17 cellular contexts compared by ENCODE assay signal in genomic region chr7:32019008-32019578, GRCh38. TPM values are rescaled to one million over a fixed set of nuclear protein-coding genes. Genes with fewer than 3 reads are reported as not detected.
A peak's percentile ranks its signal among the peaks of the same experiment; 100 is the strongest.
DNase-seq lines count a peak whose midpoint lies in the region; ATAC-seq and TF ChIP-seq lines count a peak whose summit lies in the region.
"Had no signal": no experiment of that assay in that cellular context is flagged by ENCODE, and none has a peak within 500 bp of the region (broad histone marks: within the 10 kb centered on the region; RNA-seq: fewer than 3 reads in every experiment).

No MANE protein-coding gene starts in this region.

- H3K79me2 ChIP-seq in mesendoderm (ENCODE audit: control insufficient read depth, insufficient read depth, low read length) (no peaks in the 10 kb centered on the region), H9 (ENCODE audit: insufficient read depth, low read length) (no peaks in the 10 kb centered on the region)

- H3K9ac ChIP-seq in IMR-90 (ENCODE audit: low read depth, low read length) (no peak overlapping the region), mesendoderm (ENCODE audit: low read length) (no peak overlapping the region), H9 (ENCODE audit: extremely low read depth, insufficient read length, low read length) (no peak overlapping the region)

- TF ChIP-seq CTCF in IMR-90 (conservative IDR thresholded peaks at IDR 0.05; ENCODE audit: low read depth, low read length) (no peak), chondrocyte (IDR thresholded peaks at IDR 0.05) (no peak), H9 (conservative IDR thresholded peaks at IDR 0.05) (no peak)

- no peak overlapping the region for H2AK9ac ChIP-seq in IMR-90 (replicated peaks; ENCODE audit: low read depth, low read length, poor library complexity)

- H2BK5ac ChIP-seq in IMR-90 (ENCODE audit: low read depth, low read length, poor library complexity, severe bottlenecking) (peak overlapping the region; percentile 96), mesendoderm (ENCODE audit: low read length) (no peak overlapping the region), H9 (ENCODE audit: insufficient read length, low read length) (no peak overlapping the region)

- CTCF ChIA-PET in IMR-90 (lab: Yijun Ruan, JAX): no interaction called here

- intact Hi-C loops in IMR-90 (cut with micrococcal nuclease) (no loop called here), sciatic nerve (cut with DNase I) (no loop called here)

- in situ Hi-C loops in IMR-90 (cut with MboI; ENCODE audit: low sequenced_read_pairs): no loop called here

- 0 out of 2 replicates have a peak, but pooled peaks cover 3% of the 10 kb centered on the region for H3K36me3 ChIP-seq in IMR-90 (ENCODE audit: control insufficient read depth, insufficient read depth, low read length)
- H3K36me3 ChIP-seq in mesendoderm (ENCODE audit: control insufficient read depth, insufficient read depth, low read length): no peaks in the 10 kb centered on the region
- H3K36me3 ChIP-seq: BE2C had no signal

- H2BK15ac ChIP-seq in IMR-90 (ENCODE audit: low read depth, low read length): no peak overlapping the region; the same call in 2 of the 3 replicates
- no peak overlapping the region for H2BK15ac ChIP-seq in mesendoderm (replicated peaks; ENCODE audit: low read depth)
- H2BK15ac ChIP-seq in H9 (ENCODE audit: low read depth, low read length): no peak overlapping the region

- POLR2A ChIA-PET in IMR-90 (lab: Charles Lee; ENCODE audit: unreplicated experiment): no interaction called here

- DNase-seq in IMR-90 (peak; percentile 25), chondrocyte (ENCODE audit: low spot score) (no peak), mesendoderm (peak; percentile 9), T-helper 1 cell (no peak), amygdala (lab: John Stamatoyannopoulos, UW) (no peak), H9 (no peak), sciatic nerve (ENCODE audit: low spot score) (no peak)
- DNase-seq: BE2C; Calu3; CD4-positive, alpha-beta memory T cell; DMS79; MG63; NCI-H1092; NCI-H2227 treated with DMSO at 0.1 percent for 48 hours; NCI-H524 treated with DMSO at 0.1 percent for 48 hours had no signal

- H3K27me3 Mint-ChIP-seq in chondrocyte (ENCODE audit: low read depth): no peaks in the 10 kb centered on the region
- peaks cover 2% of the 10 kb centered on the region; the same call in 1 of the 2 replicates for H3K27me3 Mint-ChIP-seq in H9 (ENCODE audit: low read depth)
- H3K27me3 Mint-ChIP-seq: CD4-positive, alpha-beta memory T cell had no signal

- H4K5ac ChIP-seq in IMR-90 (ENCODE audit: low read depth, low read length) (peak overlapping the region; percentile 96; the same call in 1 of the 2 replicates), mesendoderm (ENCODE audit: low read length) (no peak overlapping the region), H9 (ENCODE audit: insufficient read length, low read depth, low read length) (no peak overlapping the region)

- H3K79me1 ChIP-seq in IMR-90 (ENCODE audit: low read depth in 1 of 2, low read length in 2 of 2): peaks cover 0 to 13% of the 10 kb centered on the region in 2 experiments; a peak in 2 of 4 replicates
- H3K79me1 ChIP-seq in mesendoderm (ENCODE audit: low read length): no peaks in the 10 kb centered on the region
- H3K79me1 ChIP-seq in H9 (ENCODE audit: insufficient read depth, low read depth, low read length, poor library complexity, severe bottlenecking): no peaks in the 10 kb centered on the region

- no peaks in the 10 kb centered on the region for H4K20me1 ChIP-seq in IMR-90 (ENCODE audit: insufficient read depth, low read length)
- no peaks in the 10 kb centered on the region for H4K20me1 ChIP-seq in H9 (ENCODE audit: control insufficient read depth, insufficient read depth, insufficient read length)

- ATAC-seq in IMR-90 (ENCODE audit: low read depth) (peak; percentile 57; the same call in 1 of the 2 replicates), sciatic nerve (no peak)
- ATAC-seq: HCT116, Panc1 had no signal

- no peaks in the 10 kb centered on the region for H3K27me3 ChIP-seq in IMR-90 (ENCODE audit: control insufficient read depth, insufficient read depth, low read length)
- no peaks in the 10 kb centered on the region for H3K27me3 ChIP-seq in mesendoderm (ENCODE audit: insufficient read depth, low read length, poor library complexity)
- H3K27me3 ChIP-seq in H9 (ENCODE audit: insufficient read depth, low read length): no peaks in the 10 kb centered on the region
- H3K27me3 ChIP-seq: BE2C, MG63 had no signal

- no peak overlapping the region for H2AFZ ChIP-seq in IMR-90 (replicated peaks; ENCODE audit: low read length, poor library complexity)
- no peak overlapping the region for H2AFZ ChIP-seq in H9 (ENCODE audit: low read length)

- H4K91ac ChIP-seq in IMR-90 (ENCODE audit: insufficient read depth, low read depth, low read length): no peak overlapping the region
- no peak overlapping the region for H4K91ac ChIP-seq in H9 (ENCODE audit: insufficient read length, low read depth, low read length)

- 40% methylated on average over 1 of the region's 2 CpGs; no CpG with 5 or more reads in 1 of the 2 experiments for WGBS in IMR-90 (ENCODE audit: extremely low coverage in 2 of 2, insufficient read length in 1 of 2), 2 experiments
- WGBS in mesendoderm (ENCODE audit: extremely low coverage, insufficient coverage, low lambda C conversion rate): no CpG with 5 or more reads among the region's 2 CpGs
- no CpG with 5 or more reads among the region's 2 CpGs for WGBS in H9 (ENCODE audit: extremely low coverage, insufficient read length, low lambda C conversion rate)

- H3K4me2 ChIP-seq in IMR-90 (ENCODE audit: low read depth, low read length) (peak overlapping the region; percentile 16; the same call in 1 of the 2 replicates), mesendoderm (ENCODE audit: low read length) (no peak overlapping the region), H9 (ENCODE audit: insufficient read depth, insufficient read length, low read length) (no peak overlapping the region)

- H3K18ac ChIP-seq in IMR-90 (ENCODE audit: low read depth, low read length) (peak overlapping the region; percentile 100; the same call in 1 of the 2 replicates), mesendoderm (ENCODE audit: low read length) (no peak overlapping the region), H9 (ENCODE audit: insufficient read length, low read depth, low read length) (no peak overlapping the region)

- no peaks in the 10 kb centered on the region for H3K9me3 ChIP-seq in IMR-90 (ENCODE audit: control insufficient read depth, insufficient read depth, low read length)
- no peaks in the 10 kb centered on the region for H3K9me3 ChIP-seq in H9 (ENCODE audit: control insufficient read depth, low read depth, low read length)
- H3K9me3 ChIP-seq: BE2C, MG63 had no signal

- no peak overlapping the region for H3K56ac ChIP-seq in IMR-90 (ENCODE audit: extremely low read depth, insufficient read depth, low read length)
- H3K56ac ChIP-seq in mesendoderm (ENCODE audit: low read length): no peak overlapping the region
- no peak overlapping the region for H3K56ac ChIP-seq in H9 (ENCODE audit: insufficient read length, low read depth, low read length)

- no peaks in the 10 kb centered on the region for H3K23me2 ChIP-seq in H9 (ENCODE audit: insufficient read length, low read depth, low read length, poor library complexity, severe bottlenecking)

- H3T11ph ChIP-seq in H9 (ENCODE audit: low read length): no peak overlapping the region

- H3K4ac ChIP-seq in IMR-90 (ENCODE audit: low read depth, low read length): peak overlapping the region; percentile 7; the same call in 1 of the 2 replicates
- H3K4ac ChIP-seq in mesendoderm (ENCODE audit: low read depth, low read length): no peak overlapping the region
- no peak overlapping the region for H3K4ac ChIP-seq in H9 (ENCODE audit: low read depth, low read length)

- H3K4me1 ChIP-seq in IMR-90 (ENCODE audit: control insufficient read depth, insufficient read depth, low read length) (peaks cover 14% of the 10 kb centered on the region), mesendoderm (ENCODE audit: control insufficient read depth, low read depth, low read length) (peaks cover 2% of the 10 kb centered on the region), H9 (ENCODE audit: insufficient read depth, low read length) (no peaks in the 10 kb centered on the region)
- H3K4me1 ChIP-seq: BE2C had no signal

- H3K4me3 ChIP-seq in IMR-90 (ENCODE audit: insufficient read depth, low read depth, low read length): no peak overlapping the region
- H3K4me3 ChIP-seq in mesendoderm (ENCODE audit: low read length): no peak overlapping the region
- H3K4me3 ChIP-seq: MG63 had no signal

- no peak overlapping the region; the same call in 1 of the 2 replicates for H3K27ac ChIP-seq in IMR-90 (ENCODE audit: insufficient read depth, low read length)
- H3K27ac ChIP-seq in mesendoderm (ENCODE audit: low read depth, low read length): no peak overlapping the region
- H3K27ac ChIP-seq in H9 (ENCODE audit: insufficient read length, low read depth, low read length): no peak overlapping the region

- no TSS peak for BruUV-seq in IMR-90 (replicated peaks; lab: Mats Ljungman, UMichigan)

- TF ChIP-seq RAD21 in IMR-90 (IDR thresholded peaks at IDR 0.05; ENCODE audit: low read length): no peak

- TF ChIP-seq POLR2A in IMR-90 (IDR thresholded peaks at IDR 0.05; ENCODE audit: low read depth, low read length): no peak

- dilution Hi-C loops in IMR-90 (cut with HindIII; ENCODE audit: low sequenced_read_pairs, unreplicated experiment): no loop called here

- peak overlapping the region; percentile 9; the same call in 1 of the 2 replicates for H2BK120ac ChIP-seq in IMR-90 (ENCODE audit: low read depth, low read length)
- no peak overlapping the region for H2BK120ac ChIP-seq in mesendoderm (ENCODE audit: low read depth, low read length)
- H2BK120ac ChIP-seq in H9 (ENCODE audit: low read depth, low read length, poor library complexity, severe bottlenecking): no peak overlapping the region

- peak overlapping the region; percentile 72 for H3K27ac Mint-ChIP-seq in chondrocyte (ENCODE audit: unreplicated experiment)
- no peak overlapping the region for H3K27ac Mint-ChIP-seq in H9
- H3K27ac Mint-ChIP-seq: CD4-positive, alpha-beta memory T cell had no signal

- H3K9me3 Mint-ChIP-seq in chondrocyte (ENCODE audit: low read depth): peaks cover 4% of the 10 kb centered on the region
- H3K9me3 Mint-ChIP-seq in H9: peaks cover 13 to 20% of the 10 kb centered on the region in 2 experiments; a peak in 4 of 5 replicates

- H3K14ac ChIP-seq in IMR-90 (replicated peaks; ENCODE audit: low read depth, low read length) (no peak overlapping the region), H9 (ENCODE audit: insufficient read depth, low read length) (no peak overlapping the region)

- 0 out of 2 replicates have a peak overlapping the region, but pooled peaks have one; percentile 50 for H2BK20ac ChIP-seq in IMR-90 (ENCODE audit: low read depth, low read length)
- H2BK20ac ChIP-seq in H9 (ENCODE audit: low read depth, low read length, poor library complexity, severe bottlenecking): no peak overlapping the region

- no peak overlapping the region for H3K4me3 Mint-ChIP-seq in chondrocyte (ENCODE audit: unreplicated experiment)
- no peak overlapping the region for H3K4me3 Mint-ChIP-seq in H9
- H3K4me3 Mint-ChIP-seq: CD4-positive, alpha-beta memory T cell had no signal

- H3K36me3 Mint-ChIP-seq in chondrocyte (ENCODE audit: low read depth) (peaks cover 17% of the 10 kb centered on the region), H9 (ENCODE audit: insufficient read depth in 1 of 3, low read depth in 3 of 3) (peaks cover 0 to 9% (median 0%) of the 10 kb centered on the region in 3 experiments; a peak in 2 of 7 replicates)
- H3K36me3 Mint-ChIP-seq: CD4-positive, alpha-beta memory T cell had no signal

- H2AK5ac ChIP-seq in IMR-90 (ENCODE audit: low read depth, low read length) (no peak overlapping the region), mesendoderm (ENCODE audit: low read length) (no peak overlapping the region), H9 (ENCODE audit: insufficient read length, low read length) (no peak overlapping the region)

- no peaks in the 10 kb centered on the region for H3K9me1 ChIP-seq in IMR-90 (ENCODE audit: insufficient read depth, low read length)

- H3K4me1 Mint-ChIP-seq in chondrocyte (ENCODE audit: low read depth) (peaks cover 60% of the 10 kb centered on the region), H9 (peaks cover under 1 to 8% of the 10 kb centered on the region in 2 experiments)
- H3K4me1 Mint-ChIP-seq: CD4-positive, alpha-beta memory T cell had no signal

- H4K8ac ChIP-seq in IMR-90 (ENCODE audit: low read depth in 2 of 2, low read length in 2 of 2) (peak overlapping the region in 1 of 2 experiments; percentile 1; a peak in 1 of 4 replicates), mesendoderm (ENCODE audit: low read depth, low read length) (no peak overlapping the region), H9 (replicated peaks; ENCODE audit: insufficient read length, low read depth, low read length) (no peak overlapping the region)

- no peak overlapping the region for H3K23ac ChIP-seq in IMR-90 (ENCODE audit: low read depth, low read length)
- no peak overlapping the region for H3K23ac ChIP-seq in mesendoderm (ENCODE audit: low read length)
- no peak overlapping the region for H3K23ac ChIP-seq in H9 (ENCODE audit: insufficient read length, low read depth, low read length)

- H2BK12ac ChIP-seq in H9 (ENCODE audit: insufficient read length, low read depth, low read length): no peak overlapping the region

RNA-seq across cellular contexts. Expression of gene PDE1C, which starts 51.1 kb away (rescaled TPM):
- 53.3 and 61.5 TPM in 2 replicates for total RNA-seq in IMR-90 (2012; rRNA removed)
- 10.9 and 14.2 TPM in 2 replicates for polyA plus RNA-seq in IMR-90 (2012; rRNA removed)
- 3.6 and 4.6 TPM in 2 replicates for polyA plus RNA-seq in IMR-90 (2012; cell fraction: cytosol; rRNA removed)
- 10.3 and 32.7 TPM in 2 replicates for polyA plus RNA-seq in IMR-90 (2012; cell fraction: nucleus; rRNA removed; ENCODE audit: low replicate concordance)
- total RNA-seq in chondrocyte: 53.2 to 54.6 TPM (median 53.5 TPM) in 3 replicates
- polyA plus RNA-seq in mesendoderm (2013, experiment 1 of 2): 0.72 TPM
- polyA plus RNA-seq in mesendoderm (2013, experiment 2 of 2): 0.63 TPM
- 0.17 and 0.31 TPM in 2 replicates for total RNA-seq in H9 (2021)
- 23.3 TPM for total RNA-seq in sciatic nerve
- total RNA-seq: CD4-positive, alpha-beta memory T cell had no signal
- polyA plus RNA-seq: CD4-positive, alpha-beta memory T cell had no signal

Comparison
In these comparisons a context has a peak if more than half of its experiments do, and no peak if none do; other contexts are left out.
1. DNase-seq: peak in IMR-90 (single experiment) and mesendoderm (single experiment); none in chondrocyte (single experiment), T-helper 1 cell (0 of 5), amygdala (0 of 56), H9 (single experiment) and sciatic nerve (single experiment).
2. RNA of gene PDE1C, which starts 51.1 kb away (total RNA-seq): 53.3 to 61.5 TPM in IMR-90, 53.2 to 54.6 TPM in chondrocyte and 23.3 TPM in sciatic nerve (single experiment); 0.17 to 0.31 TPM in H9; every median in the first group is over 10 times any median in the second.